Comparison of ENCODE assay signal across 20 cellular contexts in the genomic region with DNA sequence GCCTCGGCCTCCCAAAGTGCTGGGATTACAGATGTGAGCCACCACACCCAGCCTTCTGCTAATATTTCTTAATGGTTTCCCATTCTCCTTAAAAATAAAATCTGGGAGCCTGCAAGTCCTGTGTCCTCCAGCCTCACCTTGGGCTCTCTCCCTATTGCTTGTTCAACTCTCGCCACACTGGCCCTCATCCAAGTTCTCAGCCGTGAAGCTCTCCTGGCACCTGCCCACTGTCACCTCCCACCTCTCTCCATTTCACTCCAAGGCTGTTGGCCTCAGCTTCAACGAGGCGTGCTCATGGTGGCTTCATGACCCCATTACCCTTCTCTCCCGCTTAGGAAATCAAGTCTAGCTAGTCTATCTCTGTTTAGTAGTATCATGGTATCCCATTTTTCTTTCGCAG. TPM values are rescaled to one million over a fixed set of nuclear protein-coding genes. Genes with fewer than 3 reads are reported as not detected.
"Had no signal": no experiment of that assay in that cellular context is flagged by ENCODE, and none has a peak within 500 bp of the region (broad histone marks: within the 10 kb centered on the region; RNA-seq: fewer than 3 reads in every experiment).

No MANE protein-coding gene starts in this region.

- H3K27ac ChIP-seq: epithelial cell of prostate, esophagus muscularis mucosa, gastrocnemius medialis, hepatocyte, left lung, psoas muscle had no signal

- H3K4me1 Mint-ChIP-seq: naive B cell, nephron had no signal

- H3K36me3 ChIP-seq: esophagus muscularis mucosa, gastrocnemius medialis, left lung had no signal

- H3K27me3 ChIP-seq: esophagus muscularis mucosa, gastrocnemius medialis, hepatocyte, left lung had no signal

- H3K4me3 ChIP-seq: esophagus muscularis mucosa, gastrocnemius medialis, hepatocyte, left lung, psoas muscle had no signal

- H3K9me3 Mint-ChIP-seq: dendritic cell treated with granulocyte-macrophage colony-stimulating factor and Interleukin-4, amounts not matched to agents 40 ng/mL and 50 ng/mL, for 4 days; effector memory CD8-positive, alpha-beta T cell; nephron had no signal

- ATAC-seq: effector memory CD8-positive, alpha-beta T cell; gastrocnemius medialis; left lung; psoas muscle had no signal

- H3K9me3 ChIP-seq: esophagus muscularis mucosa, gastrocnemius medialis, left lung, psoas muscle had no signal

- H3K36me3 Mint-ChIP-seq: naive B cell, type B pancreatic cell had no signal

- DNase-seq: cerebellar nuclear complex; effector memory CD8-positive, alpha-beta T cell; gastrocnemius medialis; glutamatergic neuron; left lung; mesendoderm; naive B cell; psoas muscle; retina; small intestine; stimulated activated CD4-positive, alpha-beta T cell treated with anti-CD3 and anti-CD28 coated beads, Interleukin-12 subunit alpha, Interleukin-12 subunit beta, amount 100 ng/mL, for 4 hours; stimulated activated naive CD4-positive, alpha-beta T cell had no signal

- H3K27ac Mint-ChIP-seq: dendritic cell treated with granulocyte-macrophage colony-stimulating factor and Interleukin-4, amounts not matched to agents 40 ng/mL and 50 ng/mL, for 4 days; effector memory CD8-positive, alpha-beta T cell; nephron; type B pancreatic cell had no signal

- H3K4me1 ChIP-seq: left lung had no signal

- H3K4me3 Mint-ChIP-seq: dendritic cell treated with granulocyte-macrophage colony-stimulating factor and Interleukin-4, amounts not matched to agents 40 ng/mL and 50 ng/mL, for 4 days; effector memory CD8-positive, alpha-beta T cell; naive B cell; nephron; type B pancreatic cell had no signal

RNA-seq across cellular contexts. Expression of a gene that starts 9.5 kb away (rescaled TPM):
- total RNA-seq: fibroblast of villous mesenchyme, left lung, lung microvascular endothelial cell had no signal
